ENCODE assay signal across 15 cellular contexts in genomic region chr6:152398993-152399392, GRCh38.
"Had no signal": no experiment of that assay in that cellular context is flagged by ENCODE, and none has a peak within 500 bp of the region (broad histone marks: within the 10 kb centered on the region; RNA-seq: fewer than 3 reads in every experiment).

No MANE protein-coding gene starts in this region.

- H3K36me3 Mint-ChIP-seq: memory B cell; stimulated activated naive B cell treated with anti-CD40 and anti-IgM and Interleukin-4, amounts not matched to agents 10 μg/mL and 1 μg/mL and 100 μg/mL, for 72 hours had no signal

- H3K9me3 Mint-ChIP-seq: activated CD8-positive, alpha-beta T cell treated with anti-CD3 and anti-CD28 coated beads for 36 hours; memory B cell; neural crest cell; T-helper 2 cell treated with Interferon-gamma antibody and Interleukin-4, amounts not matched to agents 5 μg/mL and 100 μg/mL, for 36 hours had no signal

- H3K4me1 Mint-ChIP-seq: memory B cell; neural crest cell; stimulated activated naive B cell treated with anti-CD40 and anti-IgM and Interleukin-4, amounts not matched to agents 10 μg/mL and 1 μg/mL and 100 μg/mL, for 72 hours had no signal

- H3K27ac ChIP-seq: epithelial cell of prostate, pancreas, SJCRH30, spleen had no signal

- H3K9me3 ChIP-seq: pancreas, SJCRH30, spleen had no signal

- H3K4me1 ChIP-seq: pancreas, SJCRH30, spleen had no signal

- H3K27me3 ChIP-seq: pancreas, SJCRH30, spleen had no signal

- H3K4me3 Mint-ChIP-seq: activated CD8-positive, alpha-beta T cell treated with anti-CD3 and anti-CD28 coated beads for 36 hours; memory B cell; neural crest cell; stimulated activated naive B cell treated with anti-CD40 and anti-IgM and Interleukin-4, amounts not matched to agents 10 μg/mL and 1 μg/mL and 100 μg/mL, for 72 hours; T-helper 2 cell treated with Interferon-gamma antibody and Interleukin-4, amounts not matched to agents 5 μg/mL and 100 μg/mL, for 36 hours had no signal

- H3K36me3 ChIP-seq: pancreas, SJCRH30 had no signal

- H3K27ac Mint-ChIP-seq: activated CD8-positive, alpha-beta T cell treated with anti-CD3 and anti-CD28 coated beads for 36 hours; memory B cell; stimulated activated naive B cell treated with anti-CD40 and anti-IgM and Interleukin-4, amounts not matched to agents 10 μg/mL and 1 μg/mL and 100 μg/mL, for 72 hours; T-helper 2 cell treated with Interferon-gamma antibody and Interleukin-4, amounts not matched to agents 5 μg/mL and 100 μg/mL, for 36 hours had no signal

- DNase-seq: activated CD4-positive, alpha-beta T cell treated with anti-CD3 and anti-CD28 coated beads for 1 hour; activated CD8-positive, alpha-beta memory T cell treated with anti-CD3 and anti-CD28 coated beads, Interleukin-2, amount 50 U/mL, for 4 hours; activated CD8-positive, alpha-beta T cell treated with anti-CD3 and anti-CD28 coated beads for 36 hours; caudate nucleus; effector memory CD4-positive, alpha-beta T cell; hippocampal formation; pancreas; SJCRH30; spleen; stimulated activated CD4-positive, alpha-beta T cell treated with anti-CD3 and anti-CD28 coated beads, Interleukin-1b, Interleukin-23, amount 100 ng/mL, for 48 hours; stimulated activated naive B cell treated with anti-CD40 and anti-IgM and Interleukin-4, amounts not matched to agents 10 μg/mL and 1 μg/mL and 100 μg/mL, for 72 hours had no signal

- H3K4me3 ChIP-seq: pancreas, SJCRH30, spleen had no signal

- ATAC-seq: activated CD8-positive, alpha-beta T cell treated with anti-CD3 and anti-CD28 coated beads for 36 hours; stimulated activated naive B cell treated with anti-CD40 and anti-IgM and Interleukin-4, amounts not matched to agents 10 μg/mL and 1 μg/mL and 100 μg/mL, for 72 hours had no signal
